Comparison of ENCODE assay signal across 18 cellular contexts in the genomic region with DNA sequence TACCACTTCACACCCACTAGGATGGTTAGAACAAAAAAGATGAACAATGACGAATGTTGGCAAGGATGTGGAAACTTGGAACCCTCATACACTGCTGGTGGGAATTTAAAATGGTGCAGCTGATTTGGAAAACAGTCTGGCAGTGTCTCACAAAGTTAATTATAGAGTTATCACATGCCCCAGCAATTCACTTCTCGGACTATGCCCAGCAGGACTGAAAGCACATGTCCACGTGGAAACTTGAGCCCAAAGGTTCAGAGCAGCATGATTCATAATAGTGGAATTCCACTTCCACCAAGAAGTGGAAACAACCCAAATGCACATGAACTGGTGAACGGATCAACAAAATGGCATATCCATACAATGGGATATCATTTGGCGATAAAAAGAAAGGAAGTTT.
A peak's percentile ranks its signal among the peaks of the same experiment; 100 is the strongest.
DNase-seq lines count a peak whose midpoint lies in the region; ATAC-seq and TF ChIP-seq lines count a peak whose summit lies in the region.
"Had no signal": no experiment of that assay in that cellular context is flagged by ENCODE, and none has a peak within 500 bp of the region (broad histone marks: within the 10 kb centered on the region; RNA-seq: fewer than 3 reads in every experiment).

No MANE protein-coding gene starts in this region.

- no peak for TF ChIP-seq POLR2A in IMR-90 (IDR thresholded peaks at IDR 0.05; ENCODE audit: low read depth, low read length)

- no peak overlapping the region for H3K23ac ChIP-seq in IMR-90 (ENCODE audit: low read depth, low read length)

- H4K5ac ChIP-seq in IMR-90 (ENCODE audit: low read depth, low read length) = no peak overlapping the region

- no peak overlapping the region for H2BK15ac ChIP-seq in IMR-90 (ENCODE audit: low read depth, low read length)

- no peak overlapping the region for H3K4ac ChIP-seq in IMR-90 (ENCODE audit: low read depth, low read length)

- POLR2A ChIA-PET in IMR-90 (lab: Charles Lee; ENCODE audit: unreplicated experiment) = no interaction called here
- POLR2A ChIA-PET in activated CD4-positive, alpha-beta T cell treated with anti-CD3 and anti-CD28 coated beads, Interleukin-2, amount 10 ng/mL, durations not matched to agents 7 days and 5 days (lab: Charles Lee) = no interaction called here

- TF ChIP-seq CTCF in AG09309 (IDR thresholded peaks at IDR 0.05; ENCODE audit: control insufficient read depth, insufficient read depth, low read depth, low read length, missing control alignments) (no peak), IMR-90 (conservative IDR thresholded peaks at IDR 0.05; ENCODE audit: low read depth, low read length) (no peak), colonic mucosa (IDR thresholded peaks at IDR 0.05) (no peak)

- H3K36me3 Mint-ChIP-seq in activated CD4-positive, alpha-beta T cell treated with anti-CD3 and anti-CD28 coated beads, Interleukin-2, amount 10 ng/mL, durations not matched to agents 7 days and 5 days (ENCODE audit: low read depth) = no peaks in the 10 kb centered on the region

- H3K4me1 Mint-ChIP-seq in activated CD4-positive, alpha-beta T cell treated with anti-CD3 and anti-CD28 coated beads, Interleukin-2, amount 10 ng/mL, durations not matched to agents 7 days and 5 days = peaks cover 2% of the 10 kb centered on the region
- H3K4me1 Mint-ChIP-seq: B cell had no signal

- H3K27ac Mint-ChIP-seq in activated CD4-positive, alpha-beta T cell treated with anti-CD3 and anti-CD28 coated beads, Interleukin-2, amount 10 ng/mL, durations not matched to agents 7 days and 5 days = no peak overlapping the region
- H3K27ac Mint-ChIP-seq: activated CD8-positive, alpha-beta T cell treated with anti-CD3 and anti-CD28 coated beads for 36 hours; B cell; T-helper 2 cell treated with Interferon-gamma antibody and Interleukin-4, amounts not matched to agents 5 μg/mL and 100 μg/mL, for 36 hours had no signal

- dilution Hi-C loops in IMR-90 (cut with HindIII; ENCODE audit: low sequenced_read_pairs, unreplicated experiment) = no loop called here

- no peak overlapping the region for H4K8ac ChIP-seq in IMR-90 (ENCODE audit: low read depth in 2 of 2, low read length in 2 of 2)

- in situ Hi-C loops in IMR-90 (cut with MboI; ENCODE audit: low sequenced_read_pairs) = no loop called here

- H3K27ac ChIP-seq in IMR-90 (ENCODE audit: insufficient read depth, low read length) = no peak overlapping the region
- H3K27ac ChIP-seq in colonic mucosa = no peak overlapping the region
- H3K27ac ChIP-seq: lower lobe of right lung had no signal

- no peak overlapping the region for H2BK20ac ChIP-seq in IMR-90 (ENCODE audit: low read depth, low read length)

- H3K9me3 Mint-ChIP-seq in activated CD4-positive, alpha-beta T cell treated with anti-CD3 and anti-CD28 coated beads, Interleukin-2, amount 10 ng/mL, durations not matched to agents 7 days and 5 days = no peaks in the 10 kb centered on the region
- H3K9me3 Mint-ChIP-seq: activated CD8-positive, alpha-beta T cell treated with anti-CD3 and anti-CD28 coated beads for 36 hours; T-helper 2 cell treated with Interferon-gamma antibody and Interleukin-4, amounts not matched to agents 5 μg/mL and 100 μg/mL, for 36 hours had no signal

- H3K4me3 Mint-ChIP-seq in activated CD4-positive, alpha-beta T cell treated with anti-CD3 and anti-CD28 coated beads, Interleukin-2, amount 10 ng/mL, durations not matched to agents 7 days and 5 days = no peak overlapping the region
- H3K4me3 Mint-ChIP-seq: activated CD8-positive, alpha-beta T cell treated with anti-CD3 and anti-CD28 coated beads for 36 hours; B cell; T-helper 2 cell treated with Interferon-gamma antibody and Interleukin-4, amounts not matched to agents 5 μg/mL and 100 μg/mL, for 36 hours had no signal

- H2BK5ac ChIP-seq in IMR-90 (ENCODE audit: low read depth, low read length, poor library complexity, severe bottlenecking) = no peak overlapping the region

- no peak overlapping the region for H2AK5ac ChIP-seq in IMR-90 (ENCODE audit: low read depth, low read length)

- H4K91ac ChIP-seq in IMR-90 (ENCODE audit: insufficient read depth, low read depth, low read length) = no peak overlapping the region

- H3K79me1 ChIP-seq in IMR-90 (ENCODE audit: low read depth in 1 of 2, low read length in 2 of 2) = no peaks in the 10 kb centered on the region

- no peak overlapping the region for H3K4me3 ChIP-seq in AG09309 (ENCODE audit: control insufficient read depth, low read depth, low read length)
- no peak overlapping the region for H3K4me3 ChIP-seq in IMR-90 (ENCODE audit: insufficient read depth, low read depth, low read length)
- no peak overlapping the region for H3K4me3 ChIP-seq in colonic mucosa
- H3K4me3 ChIP-seq: lower lobe of right lung had no signal

- no peak overlapping the region for H3K14ac ChIP-seq in IMR-90 (replicated peaks; ENCODE audit: low read depth, low read length)

- H3K4me1 ChIP-seq in IMR-90 (ENCODE audit: control insufficient read depth, insufficient read depth, low read length) = no peaks in the 10 kb centered on the region
- H3K4me1 ChIP-seq in colonic mucosa = no peaks in the 10 kb centered on the region
- H3K4me1 ChIP-seq: lower lobe of right lung had no signal

- DNase-seq in AG09309 (ENCODE audit: low read depth) = peak; percentile 52
- DNase-seq in IMR-90 = peak; percentile 15
- DNase-seq in colonic mucosa = peak; percentile 20
- peak; percentile 42 for DNase-seq in iris pigment epithelial cell (ENCODE audit: low read depth)
- no peak for DNase-seq in NCI-H146 treated with DMSO at 0.1 percent for 48 hours (lab: John Stamatoyannopoulos, UW; ENCODE audit: unreplicated experiment)
- no peak for DNase-seq in activated T-cell treated with anti-CD3 and anti-CD28 coated beads for 4 hours
- DNase-seq in activated CD4-positive, alpha-beta T cell treated with anti-CD3 and anti-CD28 coated beads, Interleukin-2, amount 10 ng/mL, durations not matched to agents 7 days and 5 days = no peak
- DNase-seq in activated CD8-positive, alpha-beta memory T cell treated with anti-CD3 and anti-CD28 coated beads for 24 hours = no peak
- DNase-seq: activated CD8-positive, alpha-beta T cell treated with anti-CD3 and anti-CD28 coated beads for 36 hours; activated naive CD4-positive, alpha-beta T cell treated with anti-CD3 and anti-CD28 coated beads, Interleukin-2, amount 50 U/mL, for 16 hours; cortex of kidney; Kasumi-1; lower lobe of right lung; NCI-H2171; stimulated activated CD4-positive, alpha-beta T cell treated with anti-CD3 and anti-CD28 coated beads, Interleukin-4, amount 100 ng/mL, for 1 hour; stimulated activated naive CD4-positive, alpha-beta T cell had no signal

- H3K9me1 ChIP-seq in IMR-90 (ENCODE audit: insufficient read depth, low read length) = no peaks in the 10 kb centered on the region

- no peak overlapping the region for H3K4me2 ChIP-seq in IMR-90 (ENCODE audit: low read depth, low read length)

- no peak overlapping the region for H3K9ac ChIP-seq in IMR-90 (ENCODE audit: low read depth, low read length)
- no peak overlapping the region for H3K9ac ChIP-seq in colonic mucosa (ENCODE audit: low read depth in 2 of 2, low read length in 2 of 2)

- intact Hi-C loops in IMR-90 (cut with micrococcal nuclease) = no loop called here
- intact Hi-C loops in colonic mucosa (cut with DNase I) = no loop called here

- 31% methylated on average over 2 of the region's 5 CpGs; no CpG with 5 or more reads in 1 of the 2 experiments for WGBS in IMR-90 (ENCODE audit: extremely low coverage in 2 of 2, insufficient read length in 1 of 2), 2 experiments

- TF ChIP-seq RAD21 in IMR-90 (IDR thresholded peaks at IDR 0.05; ENCODE audit: low read length) = no peak

- no peak overlapping the region for H2AFZ ChIP-seq in IMR-90 (replicated peaks; ENCODE audit: low read length, poor library complexity)

- no TSS peak for BruUV-seq in IMR-90 (replicated peaks; lab: Mats Ljungman, UMichigan)

- H2BK120ac ChIP-seq in IMR-90 (ENCODE audit: low read depth, low read length) = no peak overlapping the region

- peaks cover 12% of the 10 kb centered on the region for H3K27me3 Mint-ChIP-seq in activated CD4-positive, alpha-beta T cell treated with anti-CD3 and anti-CD28 coated beads, Interleukin-2, amount 10 ng/mL, durations not matched to agents 7 days and 5 days

- CTCF ChIA-PET in IMR-90 (lab: Yijun Ruan, JAX) = no interaction called here
- CTCF ChIA-PET in activated CD4-positive, alpha-beta T cell treated with anti-CD3 and anti-CD28 coated beads, Interleukin-2, amount 10 ng/mL, durations not matched to agents 7 days and 5 days (lab: Charles Lee) = no interaction called here

- H3K36me3 ChIP-seq in IMR-90 (ENCODE audit: control insufficient read depth, insufficient read depth, low read length) (no peaks in the 10 kb centered on the region), colonic mucosa (no peaks in the 10 kb centered on the region)
- H3K36me3 ChIP-seq: lower lobe of right lung had no signal

- peaks cover 9% of the 10 kb centered on the region; the same call in 1 of the 2 replicates for H3K9me3 ChIP-seq in IMR-90 (ENCODE audit: control insufficient read depth, insufficient read depth, low read length)
- H3K9me3 ChIP-seq in colonic mucosa = no peaks in the 10 kb centered on the region
- H3K9me3 ChIP-seq: lower lobe of right lung had no signal

- no peak overlapping the region for H3K56ac ChIP-seq in IMR-90 (ENCODE audit: extremely low read depth, insufficient read depth, low read length)

- H3K18ac ChIP-seq in IMR-90 (ENCODE audit: low read depth, low read length) = no peak overlapping the region

- H2AK9ac ChIP-seq in IMR-90 (replicated peaks; ENCODE audit: low read depth, low read length, poor library complexity) = no peak overlapping the region

- H3K27me3 ChIP-seq in IMR-90 (ENCODE audit: control insufficient read depth, insufficient read depth, low read length) (no peaks in the 10 kb centered on the region), colonic mucosa (peaks cover 3% of the 10 kb centered on the region)

- no peaks in the 10 kb centered on the region for H4K20me1 ChIP-seq in IMR-90 (ENCODE audit: insufficient read depth, low read length)

- ATAC-seq in IMR-90 (ENCODE audit: low read depth) = no peak
- ATAC-seq: activated CD8-positive, alpha-beta T cell treated with anti-CD3 and anti-CD28 coated beads for 36 hours; lower lobe of right lung had no signal

TF ChIP-seq in IMR-90, 13 proteins besides CTCF, POLR2A, EP300 and RAD21 (continues in another document):
- TF ChIP-seq BHLHE40 (IDR thresholded peaks at IDR 0.05; ENCODE audit: low read depth, low read length) = no peak
- TF ChIP-seq MXI1 (IDR thresholded peaks at IDR 0.05; ENCODE audit: borderline replicate concordance, low read depth, low read length) = no peak
- TF ChIP-seq FOS (IDR thresholded peaks at IDR 0.05; ENCODE audit: low read depth, low read length) = no peak
- TF ChIP-seq NFE2L2 (IDR thresholded peaks at IDR 0.05; ENCODE audit: low read depth, low read length) = no peak
- TF ChIP-seq SMC3 (IDR thresholded peaks at IDR 0.05; ENCODE audit: low read depth, low read length) = no peak
- TF ChIP-seq CEBPB (IDR thresholded peaks at IDR 0.05; ENCODE audit: low read depth, low read length) = no peak
- TF ChIP-seq RCOR1 (IDR thresholded peaks at IDR 0.05; ENCODE audit: insufficient replicate concordance, low read length) = no peak

Comparison
In these comparisons a context has a peak if more than half of its experiments do, and no peak if none do; other contexts are left out.
1. DNase-seq: peak in AG09309 (single experiment), IMR-90 (single experiment), colonic mucosa (single experiment) and iris pigment epithelial cell (single experiment); none in NCI-H146 treated with DMSO at 0.1 percent for 48 hours (single experiment), activated T-cell treated with anti-CD3 and anti-CD28 coated beads for 4 hours (single experiment), activated CD4-positive, alpha-beta T cell treated with anti-CD3 and anti-CD28 coated beads, Interleukin-2, amount 10 ng/mL, durations not matched to agents 7 days and 5 days (single experiment) and activated CD8-positive, alpha-beta memory T cell treated with anti-CD3 and anti-CD28 coated beads for 24 hours (single experiment).